ENCODE assay signal across 29 cellular contexts in the genomic region with DNA sequence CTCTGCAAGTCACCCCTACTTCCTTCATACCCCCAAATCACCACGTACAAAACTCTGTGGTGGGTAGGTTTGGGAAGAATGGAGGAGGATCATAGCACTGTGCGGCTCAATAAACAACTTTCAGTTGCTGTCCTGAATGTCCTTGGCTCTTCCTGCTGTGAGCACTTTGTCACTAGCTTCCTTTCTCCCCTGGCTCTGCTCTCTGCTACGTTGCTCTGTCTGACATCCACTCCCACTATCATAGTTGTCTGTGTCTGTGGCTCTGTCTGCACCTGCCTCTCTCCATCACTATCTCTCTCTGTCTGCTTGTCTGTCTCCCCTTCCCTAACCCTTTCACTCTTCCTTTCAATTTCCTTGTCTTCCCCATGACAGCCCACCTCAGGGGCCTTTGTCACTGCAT. TPM values are rescaled to one million over a fixed set of nuclear protein-coding genes. Genes with fewer than 3 reads are reported as not detected.
A peak's percentile ranks its signal among the peaks of the same experiment; 100 is the strongest.
DNase-seq lines count a peak whose midpoint lies in the region; ATAC-seq, FAIRE-seq and TF ChIP-seq lines count a peak whose summit lies in the region.
"Had no signal": no experiment of that assay in that cellular context is flagged by ENCODE, and none has a peak within 500 bp of the region (broad histone marks: within the 10 kb centered on the region; RNA-seq: fewer than 3 reads in every experiment).

No MANE protein-coding gene starts in this region.

- H3K79me2 ChIP-seq in GM12878 (ENCODE audit: control insufficient read depth, insufficient read depth, low read length) = no peaks in the 10 kb centered on the region

- H3K4me1 ChIP-seq in right atrium auricular region (no peaks in the 10 kb centered on the region), GM12878 (ENCODE audit: control insufficient read depth, insufficient read depth, low read length) (no peaks in the 10 kb centered on the region)
- H3K4me1 ChIP-seq: gastroesophageal sphincter, neural progenitor cell, Peyer's patch, transverse colon had no signal

- TF ChIP-seq POLR2A in GM12878 (IDR thresholded peaks at IDR 0.05; ENCODE audit: low read depth, low read length) = no peak

- POLR2A ChIA-PET in GM12878 (lab: Charles Lee) = no interaction called here

- RAD21 ChIA-PET in GM12878 (lab: Charles Lee; ENCODE audit: unreplicated experiment) = no interaction called here

- no peak for TF ChIP-seq CTCF in right atrium auricular region (IDR thresholded peaks at IDR 0.05)
- TF ChIP-seq CTCF in GM12878 (IDR thresholded peaks at IDR 0.05 in 2 of 3, conservative IDR thresholded peaks at IDR 0.05 in 1 of 3; ENCODE audit: control insufficient read depth in 2 of 3, extremely low read depth in 1 of 3, insufficient read depth in 1 of 3, low read depth in 3 of 3, low read length in 3 of 3) = no peak

- no peak for TF ChIP-seq RAD21 in GM12878 (IDR thresholded peaks at IDR 0.05; ENCODE audit: insufficient read depth, low read depth, low read length)

- H4K20me1 ChIP-seq in GM12878 (ENCODE audit: control insufficient read depth, insufficient read depth) = no peaks in the 10 kb centered on the region

- TF ChIP-seq EP300 in GM12878 (IDR thresholded peaks at IDR 0.05; ENCODE audit: borderline replicate concordance in 1 of 2, control insufficient read depth in 1 of 2, low read depth in 2 of 2, low read length in 2 of 2) = no peak

- WGBS in GM12878 (ENCODE audit: insufficient coverage, insufficient replicate concordance, low lambda C conversion rate, missing lambda C conversion rate) = 21% methylated on average over 3 of the region's 3 CpGs

- H3K9ac ChIP-seq in GM12878 (ENCODE audit: control insufficient read depth, insufficient read depth, low read length) = no peak overlapping the region
- H3K9ac ChIP-seq: neural progenitor cell had no signal

- no peak for FAIRE-seq in GM12878 (lab: Jason Lieb, UNC)
- FAIRE-seq: GM12891, H54 had no signal

- no peaks in the 10 kb centered on the region for H3K36me3 ChIP-seq in right atrium auricular region
- H3K36me3 ChIP-seq in GM12878 (ENCODE audit: control insufficient read depth in 2 of 2, insufficient read depth in 2 of 2, low read length in 1 of 2) = no peaks in the 10 kb centered on the region
- H3K36me3 ChIP-seq: gastroesophageal sphincter, neural progenitor cell, Peyer's patch, transverse colon had no signal

- intact Hi-C loops in Right ventricle myocardium superior (cut with DNase I) (no loop called here), GM12878 (cut with micrococcal nuclease; ENCODE audit: unreplicated experiment) (no loop called here), posterior cingulate gyrus (cut with DNase I) (no loop called here)

- H3K27ac ChIP-seq in right atrium auricular region (peak overlapping the region in 1 of 2 donors; percentile 22), GM12878 (ENCODE audit: control insufficient read depth, insufficient read depth) (no peak overlapping the region)
- H3K27ac ChIP-seq: gastroesophageal sphincter, neural progenitor cell, Peyer's patch, transverse colon, VCaP had no signal

- in situ Hi-C loops in GM12878 (cut with MboI) = no loop called here

- H3K4me3 ChIP-seq in right atrium auricular region (no peak overlapping the region), GM12878 (no peak overlapping the region)
- H3K4me3 ChIP-seq: gastroesophageal sphincter, neural progenitor cell, Peyer's patch, transverse colon had no signal

- ATAC-seq in Right ventricle myocardium superior (ENCODE audit: poor library complexity) (peak; percentile 51), GM12878 (peak; percentile 24)
- ATAC-seq: gastroesophageal sphincter, left colon, sciatic nerve had no signal

- H3K9me3 ChIP-seq in right atrium auricular region (no peaks in the 10 kb centered on the region), GM12878 (replicated peaks; ENCODE audit: control insufficient read depth, insufficient read depth, low read length) (no peaks in the 10 kb centered on the region)
- H3K9me3 ChIP-seq: gastroesophageal sphincter, Peyer's patch, transverse colon had no signal

- SMC1A ChIA-PET in GM12878 (lab: Charles Lee; ENCODE audit: uncharacterized antibody, unreplicated experiment) = no interaction called here

- no peak overlapping the region for H3K4me2 ChIP-seq in GM12878 (ENCODE audit: control insufficient read depth, insufficient read depth)
- H3K4me2 ChIP-seq: neural progenitor cell had no signal

- CTCF ChIA-PET in GM12878 (lab: Yijun Ruan, JAX) = no interaction called here

- no peak overlapping the region for H2AFZ ChIP-seq in GM12878 (ENCODE audit: control insufficient read depth, low read depth, low read length)
- H2AFZ ChIP-seq: neural progenitor cell had no signal

- no TSS peak for BruUV-seq in GM12878 (replicated peaks; lab: Mats Ljungman, UMichigan)

- H3K27me3 ChIP-seq in right atrium auricular region (no peaks in the 10 kb centered on the region), GM12878 (replicated peaks in 1 of 2; ENCODE audit: control insufficient read depth in 2 of 2, insufficient read depth in 2 of 2, low read length in 1 of 2) (no peaks in the 10 kb centered on the region)
- H3K27me3 ChIP-seq: gastroesophageal sphincter, neural progenitor cell, Peyer's patch, transverse colon had no signal

- no peak for DNase-seq in Right ventricle myocardium superior
- DNase-seq in right atrium auricular region (ENCODE audit: low spot score) = no peak
- no peak for DNase-seq in GM12878 (ENCODE audit: low read depth, low spot score)
- peak; percentile 56 for DNase-seq in myocyte (ENCODE audit: low read depth)
- DNase-seq in occipital lobe (lab: John Stamatoyannopoulos, UW) = no peak
- DNase-seq in posterior cingulate gyrus = no peak
- no peak for DNase-seq in NCI-H82 treated with DMSO at 0.1 percent for 48 hours (lab: John Stamatoyannopoulos, UW; ENCODE audit: unreplicated experiment)
- DNase-seq: activated naive CD4-positive, alpha-beta T cell treated with anti-CD3 and anti-CD28 coated beads, Interleukin-2, amount 50 U/mL, for 16 hours; C1 segment of cervical spinal cord; hypothalamus; immature natural killer cell; Karpas-422; left colon; NCI-H1436 treated with DMSO at 0.1 percent for 48 hours; NCI-H2107; Peyer's patch; SIG-M5; stimulated activated CD4-positive, alpha-beta T cell treated with anti-CD3 and anti-CD28 coated beads, Interleukin-4, amount 100 ng/mL, for 24 hours; T-helper 9 cell; transverse colon had no signal

TF ChIP-seq in GM12878, 131 proteins besides CTCF, POLR2A, EP300 and RAD21 (continues in another document):
- TF ChIP-seq SIN3A (IDR thresholded peaks at IDR 0.05; ENCODE audit: low read depth, low read length) (no peak), JUNB (IDR thresholded peaks at IDR 0.05) (no peak), ZNF217 (IDR thresholded peaks at IDR 0.05) (no peak), SUZ12 (IDR thresholded peaks at IDR 0.05; ENCODE audit: unreplicated experiment) (no peak), FOXM1 (IDR thresholded peaks at IDR 0.05; ENCODE audit: low read depth, low read length) (no peak), CREM (IDR thresholded peaks at IDR 0.05; ENCODE audit: low read depth) (no peak), CBX5 (IDR thresholded peaks at IDR 0.05; ENCODE audit: low read depth) (no peak), MTA2 (IDR thresholded peaks at IDR 0.05; ENCODE audit: low read depth) (no peak), CBX3 (IDR thresholded peaks at IDR 0.05; ENCODE audit: borderline replicate concordance, low read depth) (no peak)
- TF ChIP-seq, protein P1, sequence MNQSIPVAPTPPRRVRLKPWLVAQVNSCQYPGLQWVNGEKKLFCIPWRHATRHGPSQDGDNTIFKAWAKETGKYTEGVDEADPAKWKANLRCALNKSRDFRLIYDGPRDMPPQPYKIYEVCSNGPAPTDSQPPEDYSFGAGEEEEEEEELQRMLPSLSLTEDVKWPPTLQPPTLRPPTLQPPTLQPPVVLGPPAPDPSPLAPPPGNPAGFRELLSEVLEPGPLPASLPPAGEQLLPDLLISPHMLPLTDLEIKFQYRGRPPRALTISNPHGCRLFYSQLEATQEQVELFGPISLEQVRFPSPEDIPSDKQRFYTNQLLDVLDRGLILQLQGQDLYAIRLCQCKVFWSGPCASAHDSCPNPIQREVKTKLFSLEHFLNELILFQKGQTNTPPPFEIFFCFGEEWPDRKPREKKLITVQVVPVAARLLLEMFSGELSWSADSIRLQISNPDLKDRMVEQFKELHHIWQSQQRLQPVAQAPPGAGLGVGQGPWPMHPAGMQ (IDR thresholded peaks at IDR 0.05; ENCODE audit: borderline replicate concordance) = no peak
- TF ChIP-seq, protein P2, sequence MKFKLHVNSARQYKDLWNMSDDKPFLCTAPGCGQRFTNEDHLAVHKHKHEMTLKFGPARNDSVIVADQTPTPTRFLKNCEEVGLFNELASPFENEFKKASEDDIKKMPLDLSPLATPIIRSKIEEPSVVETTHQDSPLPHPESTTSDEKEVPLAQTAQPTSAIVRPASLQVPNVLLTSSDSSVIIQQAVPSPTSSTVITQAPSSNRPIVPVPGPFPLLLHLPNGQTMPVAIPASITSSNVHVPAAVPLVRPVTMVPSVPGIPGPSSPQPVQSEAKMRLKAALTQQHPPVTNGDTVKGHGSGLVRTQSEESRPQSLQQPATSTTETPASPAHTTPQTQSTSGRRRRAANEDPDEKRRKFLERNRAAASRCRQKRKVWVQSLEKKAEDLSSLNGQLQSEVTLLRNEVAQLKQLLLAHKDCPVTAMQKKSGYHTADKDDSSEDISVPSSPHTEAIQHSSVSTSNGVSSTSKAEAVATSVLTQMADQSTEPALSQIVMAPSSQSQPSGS (IDR thresholded peaks at IDR 0.05; ENCODE audit: low read length) = no peak

RNA-seq across cellular contexts. Expression of a gene that starts 21.2 kb away (rescaled TPM):
- total RNA-seq in Right ventricle myocardium superior (569 TPM), right atrium auricular region (100 to 1,000 TPM; 403 to 651 TPM), GM12878 (2014; rRNA removed) (not detected in 2 replicates), GM12878 (2014; rRNA removed; fragmentation: Illumina TruSeq; extraction: Trizol) (not detected in 2 replicates), GM12878 (2021) (not detected in 2 replicates), myocyte (151 and 204 TPM in 2 replicates), occipital lobe (0.31 TPM)
- total RNA-seq in GM12878 (2013; cell fraction: nucleolus; rRNA removed) = not detected in 2 replicates
- not detected for polyA plus RNA-seq in GM12878 (2011; ENCODE audit: low read depth)
- polyA plus RNA-seq in GM12878 (2011; rRNA removed) (0.08 TPM in 1 of 2 replicates, not detected in the other), GM12878 (2014; fragmentation: Illumina TruSeq; extraction: Trizol) (not detected in 2 replicates), GM12878 (2014; fragmentation: Nextera tagmentation; extraction: Ambion mirVana) (not detected), GM12878 (2014; rRNA removed) (0.09 TPM in 1 of 2 replicates, not detected in the other), GM12878 (2016; fragmentation: Nextera tagmentation; extraction: Ambion mirVana) (not detected)
- polyA plus RNA-seq in GM12878 (2011; cell fraction: cytosol; rRNA removed) = not detected in 2 replicates
- polyA plus RNA-seq in GM12878 (2011; cell fraction: nucleus; rRNA removed) = 0.22 TPM in 1 of 2 replicates, not detected in the other
- polyA plus RNA-seq in GM12878 (2012) = not detected in 2 replicates
- not detected in 2 replicates for polyA minus RNA-seq in GM12878 (2011; rRNA and poly(A)+ RNA removed)
- polyA minus RNA-seq in GM12878 (2011; cell fraction: cytosol; rRNA and poly(A)+ RNA removed) = not detected in 2 replicates
- polyA minus RNA-seq in GM12878 (2011; cell fraction: nucleus; rRNA and poly(A)+ RNA removed) = not detected in 2 replicates
- polyA plus RNA-seq in myocyte (2012) = 68.5 TPM
- total RNA-seq: fibroblast of lung, Peyer's patch, posterior vena cava, sciatic nerve, subcutaneous adipose tissue had no signal
- polyA plus RNA-seq: fibroblast of lung, immature natural killer cell had no signal

Comparison
In these comparisons a context has a peak if more than half of its experiments do, and no peak if none do; other contexts are left out.
1. RNA of a gene that starts 21.2 kb away (total RNA-seq): 403 to 651 TPM in right atrium auricular region, 569 TPM in Right ventricle myocardium superior (single experiment) and 151 to 204 TPM in myocyte; 0.31 TPM in occipital lobe (single experiment) and not detected in GM12878; every median in the first group is over 100 times any median in the second.